Comparison of ENCODE assay signal across 1 cellular context in the genomic region with DNA sequence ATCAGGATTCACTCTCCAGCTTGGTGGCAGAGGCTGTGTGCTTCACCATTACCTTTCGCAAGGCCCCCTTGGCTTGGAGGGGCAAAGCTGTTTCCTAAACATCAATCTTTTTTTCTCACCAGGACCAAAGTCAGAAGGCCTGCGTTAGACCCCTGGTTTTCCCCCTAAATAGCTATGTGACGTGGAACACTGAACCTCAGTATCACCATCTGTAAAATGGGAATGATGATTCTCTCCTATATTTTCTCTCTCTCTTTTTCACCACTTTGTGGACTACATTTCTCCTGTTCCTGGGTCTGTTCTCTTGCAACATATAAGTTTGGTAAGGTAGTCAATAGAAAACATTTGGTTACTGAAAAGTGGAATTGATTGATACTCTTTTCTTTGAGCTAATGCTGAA.
A peak's percentile ranks its signal among the peaks of the same experiment; 100 is the strongest.
TF ChIP-seq lines count a peak whose summit lies in the region.

No MANE protein-coding gene starts in this region.

TF ChIP-seq in HepG2, 621 proteins besides CTCF, POLR2A, EP300 and RAD21:
- TF ChIP-seq ZNF207 (IDR thresholded peaks at IDR 0.05; ENCODE audit: borderline replicate concordance) (no peak), ZNF629 (CRISPR knock-in tag; conservative IDR thresholded peaks at IDR 0.05) (peak; percentile 85), TAF15 (IDR thresholded peaks at IDR 0.05; ENCODE audit: low read depth, low read length, poor library complexity, severe bottlenecking) (no peak), TCF7 (IDR thresholded peaks at IDR 0.05; ENCODE audit: low read depth) (no peak), RARA (CRISPR knock-in tag; IDR thresholded peaks at IDR 0.05) (no peak), ZC3H4 (CRISPR knock-in tag; IDR thresholded peaks at IDR 0.05; ENCODE audit: borderline replicate concordance) (no peak), ZNF550 (CRISPR knock-in tag; IDR thresholded peaks at IDR 0.05; ENCODE audit: borderline replicate concordance) (no peak), ZFX (CRISPR knock-in tag; IDR thresholded peaks at IDR 0.05; ENCODE audit: low read depth) (0 out of 2 replicates have a peak, but pooled peaks have one; percentile 0)
- TF ChIP-seq, protein P1, sequence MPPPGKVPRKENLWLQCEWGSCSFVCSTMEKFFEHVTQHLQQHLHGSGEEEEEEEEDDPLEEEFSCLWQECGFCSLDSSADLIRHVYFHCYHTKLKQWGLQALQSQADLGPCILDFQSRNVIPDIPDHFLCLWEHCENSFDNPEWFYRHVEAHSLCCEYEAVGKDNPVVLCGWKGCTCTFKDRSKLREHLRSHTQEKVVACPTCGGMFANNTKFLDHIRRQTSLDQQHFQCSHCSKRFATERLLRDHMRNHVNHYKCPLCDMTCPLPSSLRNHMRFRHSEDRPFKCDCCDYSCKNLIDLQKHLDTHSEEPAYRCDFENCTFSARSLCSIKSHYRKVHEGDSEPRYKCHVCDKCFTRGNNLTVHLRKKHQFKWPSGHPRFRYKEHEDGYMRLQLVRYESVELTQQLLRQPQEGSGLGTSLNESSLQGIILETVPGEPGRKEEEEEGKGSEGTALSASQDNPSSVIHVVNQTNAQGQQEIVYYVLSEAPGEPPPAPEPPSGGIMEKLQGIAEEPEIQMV (CRISPR knock-in tag; IDR thresholded peaks at IDR 0.05; ENCODE audit: low read depth), result no peak
- TF ChIP-seq, protein P2, sequence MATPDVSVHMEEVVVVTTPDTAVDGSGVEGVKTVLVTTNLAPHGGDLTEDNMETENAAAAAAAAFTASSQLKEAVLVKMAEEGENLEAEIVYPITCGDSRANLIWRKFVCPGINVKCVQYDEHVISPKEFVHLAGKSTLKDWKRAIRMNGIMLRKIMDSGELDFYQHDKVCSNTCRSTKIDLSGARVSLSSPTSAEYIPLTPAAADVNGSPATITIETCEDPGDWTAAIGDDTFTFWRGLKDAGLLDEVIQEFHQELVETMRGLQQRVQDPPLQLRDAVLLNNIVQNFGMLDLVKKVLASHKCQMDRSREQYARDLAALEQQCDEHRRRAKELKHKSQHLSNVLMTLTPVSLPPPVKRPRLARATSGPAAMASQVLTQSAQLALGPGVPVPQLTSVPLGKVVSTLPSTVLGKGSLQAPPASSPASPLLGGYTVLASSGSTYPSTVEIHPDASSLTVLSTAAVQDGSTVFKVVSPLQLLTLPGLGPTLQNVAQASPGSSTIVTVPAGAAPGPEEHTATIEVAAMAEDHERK (CRISPR knock-in tag; IDR thresholded peaks at IDR 0.05; ENCODE audit: low read depth), result no peak
